ENCODE assay signal across 8 cellular contexts in genomic region chr6:42979523-42980177, GRCh38. TPM values are rescaled to one million over a fixed set of nuclear protein-coding genes. Genes with fewer than 3 reads are reported as not detected.
DNase-seq lines count a peak whose midpoint lies in the region; ATAC-seq and TF ChIP-seq lines count a peak whose summit lies in the region.

No MANE protein-coding gene starts in this region.

- no peak for DNase-seq in activated naive CD4-positive, alpha-beta T cell treated with anti-CD3 and anti-CD28 coated beads for 36 hours
- no peak for DNase-seq in activated naive CD4-positive, alpha-beta T cell treated with anti-CD3 and anti-CD28 coated beads, Interleukin-2, amount 50 U/mL, for 16 hours
- peak in 1 of 10 donors; percentile 20 for DNase-seq in dorsolateral prefrontal cortex
- DNase-seq in middle frontal gyrus (ENCODE audit: extremely low spot score, low spot score) = no peak
- no peak for DNase-seq in SHP77 treated with DMSO at 0.1 percent for 48 hours (lab: John Stamatoyannopoulos, UW)

- peak overlapping the region; percentile 99 for H3K27ac Mint-ChIP-seq in activated naive CD4-positive, alpha-beta T cell treated with anti-CD3 and anti-CD28 coated beads for 36 hours

- H3K79me2 ChIP-seq in OCI-LY3 (ENCODE audit: low read length) = peaks cover 28% of the 10 kb centered on the region

- no peaks in the 10 kb centered on the region for H3K27me3 Mint-ChIP-seq in activated naive CD4-positive, alpha-beta T cell treated with anti-CD3 and anti-CD28 coated beads for 36 hours (ENCODE audit: low read depth)

- peak overlapping the region; percentile 95 for H3K4me3 Mint-ChIP-seq in activated naive CD4-positive, alpha-beta T cell treated with anti-CD3 and anti-CD28 coated beads for 36 hours

- peak overlapping the region; percentile 96 for H3K4me2 ChIP-seq in OCI-LY3 (ENCODE audit: low read length)

- intact Hi-C loops in activated naive CD4-positive, alpha-beta T cell treated with anti-CD3 and anti-CD28 coated beads for 36 hours (cut with micrococcal nuclease) = loop anchor here (1.0 to 10.0 kb wide), 9 partner anchors 34 to 538 kb away; partner anchors contain the start of genes CNPY3, CUL7, KLC4 and MEA1
- intact Hi-C loops in dorsolateral prefrontal cortex (cut with DNase I) = loop anchor here in 1 of 2 donors (5.0 kb wide), 1 partner anchor 43 kb away; the partner anchor contains the start of gene RRP36

- H3K9me3 Mint-ChIP-seq in activated naive CD4-positive, alpha-beta T cell treated with anti-CD3 and anti-CD28 coated beads for 36 hours = no peaks in the 10 kb centered on the region

- H3K4me1 ChIP-seq in OCI-LY3 (ENCODE audit: low read length) = peaks cover 19% of the 10 kb centered on the region; the same call in 1 of the 2 replicates
- peaks cover 45% of the 10 kb centered on the region for H3K4me1 ChIP-seq in mononuclear cell (ENCODE audit: insufficient read depth, low read length)

- H3K36me3 ChIP-seq in OCI-LY3 (replicated peaks; ENCODE audit: low read depth, low read length) = peaks cover 7% of the 10 kb centered on the region

- H4K20me1 ChIP-seq in OCI-LY3 (ENCODE audit: insufficient read depth, low read length) = no peaks in the 10 kb centered on the region

- H3K9ac ChIP-seq in OCI-LY3 (ENCODE audit: low read length) = peak overlapping the region; percentile 93

- H3K9me3 ChIP-seq in OCI-LY3 (ENCODE audit: insufficient read depth, low read length) = no peaks in the 10 kb centered on the region
- H3K9me3 ChIP-seq in mononuclear cell (ENCODE audit: low read depth, low read length) = no peaks in the 10 kb centered on the region

- H3K4me3 ChIP-seq in OCI-LY3 (ENCODE audit: low read length) (peak overlapping the region; percentile 91), dorsolateral prefrontal cortex (peak overlapping the region; percentile 49 to 98 (median 87)), mononuclear cell (ENCODE audit: low read length) (peak overlapping the region; percentile 91)

- H3K4me1 Mint-ChIP-seq in activated naive CD4-positive, alpha-beta T cell treated with anti-CD3 and anti-CD28 coated beads for 36 hours (ENCODE audit: low read depth) = peaks cover 52% of the 10 kb centered on the region

- H3K36me3 Mint-ChIP-seq in activated naive CD4-positive, alpha-beta T cell treated with anti-CD3 and anti-CD28 coated beads for 36 hours (ENCODE audit: low read depth) = peaks cover 15% of the 10 kb centered on the region

- TF ChIP-seq CTCF in OCI-LY3 (IDR thresholded peaks at IDR 0.05; ENCODE audit: low read depth, low read length) = no peak
- TF ChIP-seq CTCF in dorsolateral prefrontal cortex (IDR thresholded peaks at IDR 0.05 in 54 of 56, conservative IDR thresholded peaks at IDR 0.05 in 2 of 56; ENCODE audit: low read depth in 1 of 56, partially characterized antibody in 56 of 56) = no peak

- peak overlapping the region; percentile 96 for H2AFZ ChIP-seq in OCI-LY3 (ENCODE audit: low read depth, low read length)

- no peak for ATAC-seq in HG03097 (IDR thresholded peaks at IDR 0.05; ENCODE audit: low FRiP score, unreplicated experiment)

- H3K27me3 ChIP-seq in OCI-LY3 (ENCODE audit: low read depth, low read length) = no peaks in the 10 kb centered on the region
- H3K27me3 ChIP-seq in dorsolateral prefrontal cortex = no peaks in the 10 kb centered on the region
- H3K27me3 ChIP-seq in mononuclear cell (ENCODE audit: insufficient read depth, low read length) = no peaks in the 10 kb centered on the region

- H3K27ac ChIP-seq in OCI-LY3 (ENCODE audit: low read length) (peak overlapping the region; percentile 76), dorsolateral prefrontal cortex (peak overlapping the region in 58 of 59 donors; percentile 35 to 94 (median 84))

- CTCF ChIA-PET in activated naive CD4-positive, alpha-beta T cell treated with anti-CD3 and anti-CD28 coated beads for 36 hours (lab: Charles Lee) = interaction anchor here (1.0 to 2.0 kb wide), 6 partner anchors 9 to 78 kb away, joined by 3 to 6 read pairs (median 4); no protein-coding TSS in a partner anchor

RNA-seq across cellular contexts. Expression of gene PEX6, which starts 0.7 kb away (rescaled TPM):
- 10 to 100 TPM; 17.1 to 18.2 TPM for total RNA-seq in activated naive CD4-positive, alpha-beta T cell treated with anti-CD3 and anti-CD28 coated beads for 36 hours
- total RNA-seq in dorsolateral prefrontal cortex = 10 to 100 TPM; 14.5 to 47.7 (median 28.6) TPM
- 10.0 TPM for total RNA-seq in mononuclear cell

RNA-seq across cellular contexts. Expression of gene PPP2R5D, which starts 4.7 kb away (rescaled TPM):
- 10 to 100 TPM; 52.4 to 54.4 TPM for total RNA-seq in activated naive CD4-positive, alpha-beta T cell treated with anti-CD3 and anti-CD28 coated beads for 36 hours
- total RNA-seq in dorsolateral prefrontal cortex = 10 to 100 TPM; 37.6 to 92.6 (median 66.9) TPM
- total RNA-seq in mononuclear cell = 15.2 TPM

RNA-seq across cellular contexts. Expression of gene GNMT, which starts 19.1 kb away (rescaled TPM):
- not detected for total RNA-seq in activated naive CD4-positive, alpha-beta T cell treated with anti-CD3 and anti-CD28 coated beads for 36 hours
- 1 to 10 TPM; 1.0 to 9.9 (median 3.9) TPM for total RNA-seq in dorsolateral prefrontal cortex
- 0.63 TPM for total RNA-seq in mononuclear cell

RNA-seq across cellular contexts. Expression of gene MEA1, which starts 34.1 kb away (rescaled TPM):
- total RNA-seq in activated naive CD4-positive, alpha-beta T cell treated with anti-CD3 and anti-CD28 coated beads for 36 hours = 10 to 100 TPM; 80.6 to 85.1 TPM
- 10 to 100 TPM; 35.0 to 82.2 (median 58.5) TPM for total RNA-seq in dorsolateral prefrontal cortex
- 17.7 TPM for total RNA-seq in mononuclear cell

RNA-seq across cellular contexts. Expression of gene KLHDC3, which starts 34.4 kb away (rescaled TPM):
- total RNA-seq in activated naive CD4-positive, alpha-beta T cell treated with anti-CD3 and anti-CD28 coated beads for 36 hours = 10 to 100 TPM; 58.6 to 58.9 TPM
- total RNA-seq in dorsolateral prefrontal cortex (100 to 1,000 TPM in 119 of 120 experiments, 10 to 100 TPM in 1; 89.7 to 318 (median 224) TPM), mononuclear cell (30.2 TPM)
